10 cellular contexts compared by ENCODE assay signal in the genomic region with DNA sequence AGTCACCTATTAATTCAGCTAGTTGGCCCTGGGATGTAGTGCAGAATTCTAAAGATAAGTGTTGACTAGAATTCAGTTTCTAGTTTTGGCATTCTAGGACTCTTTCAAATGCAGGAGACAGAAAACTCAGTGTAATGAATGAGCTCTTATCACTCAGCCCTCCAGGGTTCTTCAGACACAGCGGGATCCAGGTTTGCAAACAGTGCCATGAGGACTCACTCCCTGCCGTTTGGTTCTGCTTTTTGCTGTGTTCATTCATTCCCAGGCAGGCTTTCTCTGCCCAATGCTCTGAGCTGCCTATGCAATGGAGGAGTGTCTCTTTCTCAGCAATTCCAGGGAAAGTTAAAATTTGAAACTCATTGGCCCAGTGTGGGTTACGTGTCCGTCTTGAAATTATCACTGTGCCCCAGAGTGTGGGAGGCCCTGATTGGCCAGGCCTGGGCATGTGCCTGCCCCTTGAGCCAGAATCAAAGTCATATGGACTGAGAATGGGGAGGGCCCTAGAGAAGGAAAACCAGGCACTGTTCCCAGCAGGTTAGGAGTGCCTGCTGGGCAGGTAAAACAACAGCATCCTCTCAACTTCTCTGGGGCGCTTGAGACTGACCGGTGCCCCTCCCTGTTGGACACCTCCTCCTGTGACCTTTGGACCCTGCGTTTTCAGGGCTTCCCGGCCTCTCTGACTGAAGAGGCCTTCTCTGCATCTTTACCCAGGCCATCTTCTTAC. TPM values are rescaled to one million over a fixed set of nuclear protein-coding genes. Genes with fewer than 3 reads are reported as not detected.
A peak's percentile ranks its signal among the peaks of the same experiment; 100 is the strongest.
DNase-seq lines count a peak whose midpoint lies in the region; ATAC-seq and TF ChIP-seq lines count a peak whose summit lies in the region.
"Had no signal": no experiment of that assay in that cellular context is flagged by ENCODE, and none has a peak within 500 bp of the region (broad histone marks: within the 10 kb centered on the region; RNA-seq: fewer than 3 reads in every experiment).

No MANE protein-coding gene starts in this region.

- DNase-seq in OCI-M1 (lab: John Stamatoyannopoulos, UW) (peak; percentile 66), stomach (peak; percentile 79), A172 (ENCODE audit: low spot score) (no peak)
- DNase-seq in activated CD8-positive, alpha-beta memory T cell treated with anti-CD3 and anti-CD28 coated beads for 24 hours: no peak
- DNase-seq: CD8-positive, alpha-beta T cell; NCI-H2227 treated with DMSO at 0.1 percent for 48 hours had no signal

- TF ChIP-seq EP300 in stomach (IDR thresholded peaks at IDR 0.05): no peak

- H3K27ac ChIP-seq in HEK293 (ENCODE audit: extremely low read depth, low read depth, low read length): no peak overlapping the region; the same call in 1 of the 2 replicates
- H3K27ac ChIP-seq in stomach: peak overlapping the region; percentile 73 to 95 (median 89)

- H3K36me3 ChIP-seq in HEK293 (ENCODE audit: control insufficient read depth in 2 of 2, insufficient read depth in 1 of 2, low read length in 2 of 2) (no peaks in the 10 kb centered on the region), stomach (peaks cover 0 to 10% (median 0%) of the 10 kb centered on the region in 4 donors)

- no peaks in the 10 kb centered on the region for H3K9me3 ChIP-seq in HEK293 (ENCODE audit: control insufficient read depth, insufficient read depth, low read depth, low read length)
- H3K9me3 ChIP-seq in iPS-18c (ENCODE audit: control insufficient read depth, insufficient read depth, low read length): no peaks in the 10 kb centered on the region
- no peaks in the 10 kb centered on the region for H3K9me3 ChIP-seq in stomach

- TF ChIP-seq POLR2A in stomach (IDR thresholded peaks at IDR 0.05): no peak

- H3K4me1 ChIP-seq in HEK293 (ENCODE audit: control insufficient read depth, insufficient read depth, low read length) (peaks cover 7% of the 10 kb centered on the region), stomach (peaks cover 49 to 85% (median 66%) of the 10 kb centered on the region in 4 donors)

- POLR2A ChIA-PET in HEK293 (lab: Yijun Ruan, JAX): no interaction called here

- intact Hi-C loops in stomach (cut with DNase I; ENCODE audit: low total_unique reads): loop anchor here (5.0 kb wide), 1 partner anchor 40 kb away; no protein-coding TSS in a partner anchor

- H3K27me3 ChIP-seq in stomach: no peaks in the 10 kb centered on the region

- WGBS in stomach, 5 donors: 38 to 57% (median 42%) methylated on average over 8 of the region's 8 CpGs

- no peak for ATAC-seq in HG03521 (IDR thresholded peaks at IDR 0.05; ENCODE audit: unreplicated experiment)
- ATAC-seq: CD8-positive, alpha-beta T cell had no signal

- TF ChIP-seq CTCF in HEK293 (tag by site-specific recombination; IDR thresholded peaks at IDR 0.05) (no peak), stomach (IDR thresholded peaks at IDR 0.05) (no peak)

- H3K4me3 ChIP-seq in HEK293 (ENCODE audit: low read depth, low read length): no peak overlapping the region
- H3K4me3 ChIP-seq in iPS-18c (ENCODE audit: insufficient read depth, low read depth, low read length): peak overlapping the region; percentile 15; the same call in 1 of the 2 replicates
- no peak overlapping the region for H3K4me3 ChIP-seq in stomach

- CTCF ChIA-PET in HEK293 (lab: Yijun Ruan, JAX): interaction anchor here (0.6 to 1.3 kb wide), 2 partner anchors 75 to 87 kb away, joined by 3 to 5 read pairs; no protein-coding TSS in a partner anchor

TF ChIP-seq in HEK293, 187 proteins besides CTCF, POLR2A, EP300 and RAD21 (continues in another document):
- TF ChIP-seq ZNF404 (tag by site-specific recombination; IDR thresholded peaks at IDR 0.05): no peak
- TF ChIP-seq ZBTB20 (tag by site-specific recombination; IDR thresholded peaks at IDR 0.05): no peak
- no peak for TF ChIP-seq PBX3 (CRISPR knock-in tag; IDR thresholded peaks at IDR 0.05)
- TF ChIP-seq ZNF2 (tag by site-specific recombination; IDR thresholded peaks at IDR 0.05): no peak
- TF ChIP-seq ZNF791 (tag by site-specific recombination; IDR thresholded peaks at IDR 0.05): no peak
- 0 out of 2 replicates have a peak, but pooled peaks have one; percentile 16 for TF ChIP-seq ZBTB48 (tag by site-specific recombination; IDR thresholded peaks at IDR 0.05)
- no peak for TF ChIP-seq ZNF146 (tag by site-specific recombination; IDR thresholded peaks at IDR 0.05)
- TF ChIP-seq ZNF544 (tag by site-specific recombination; IDR thresholded peaks at IDR 0.05): no peak
- TF ChIP-seq ZNF184 (tag by site-specific recombination; IDR thresholded peaks at IDR 0.05): no peak
- TF ChIP-seq KLF1 (tag by site-specific recombination; IDR thresholded peaks at IDR 0.05): no peak
- no peak for TF ChIP-seq ZNF707 (tag by site-specific recombination; IDR thresholded peaks at IDR 0.05)
- TF ChIP-seq ZEB2 (tag by site-specific recombination; IDR thresholded peaks at IDR 0.05): no peak
- no peak for TF ChIP-seq ZNF529 (tag by site-specific recombination; IDR thresholded peaks at IDR 0.05; ENCODE audit: insufficient replicate concordance)
- TF ChIP-seq ZBTB21 (tag by site-specific recombination; IDR thresholded peaks at IDR 0.05): no peak
- no peak for TF ChIP-seq KLF9 (tag by site-specific recombination; IDR thresholded peaks at IDR 0.05; ENCODE audit: low read depth)
- peak; percentile 71 for TF ChIP-seq ZNF341 (tag by site-specific recombination; IDR thresholded peaks at IDR 0.05; ENCODE audit: low read depth)
- TF ChIP-seq ZNF140 (tag by site-specific recombination; IDR thresholded peaks at IDR 0.05): no peak
- no peak for TF ChIP-seq ZNF610 (tag by site-specific recombination; IDR thresholded peaks at IDR 0.05; ENCODE audit: borderline replicate concordance)
- no peak for TF ChIP-seq ZNF362 (tag by site-specific recombination; IDR thresholded peaks at IDR 0.05)
- no peak for TF ChIP-seq ZNF350 (tag by site-specific recombination; IDR thresholded peaks at IDR 0.05)
- TF ChIP-seq ZFP41 (tag by site-specific recombination; IDR thresholded peaks at IDR 0.05; ENCODE audit: borderline replicate concordance): no peak
- no peak for TF ChIP-seq ZXDB (tag by site-specific recombination; IDR thresholded peaks at IDR 0.05)
- TF ChIP-seq ZBTB17 (tag by site-specific recombination; IDR thresholded peaks at IDR 0.05): peak; percentile 37; the same call in 1 of the 2 replicates
- peak; percentile 78; the same call in 1 of the 2 replicates for TF ChIP-seq ZNF24 (tag by site-specific recombination; IDR thresholded peaks at IDR 0.05)
- TF ChIP-seq ZNF530 (tag by site-specific recombination; IDR thresholded peaks at IDR 0.05; ENCODE audit: low read depth): no peak
- no peak for TF ChIP-seq ZSCAN18 (tag by site-specific recombination; IDR thresholded peaks at IDR 0.05)
- TF ChIP-seq, protein P1, sequence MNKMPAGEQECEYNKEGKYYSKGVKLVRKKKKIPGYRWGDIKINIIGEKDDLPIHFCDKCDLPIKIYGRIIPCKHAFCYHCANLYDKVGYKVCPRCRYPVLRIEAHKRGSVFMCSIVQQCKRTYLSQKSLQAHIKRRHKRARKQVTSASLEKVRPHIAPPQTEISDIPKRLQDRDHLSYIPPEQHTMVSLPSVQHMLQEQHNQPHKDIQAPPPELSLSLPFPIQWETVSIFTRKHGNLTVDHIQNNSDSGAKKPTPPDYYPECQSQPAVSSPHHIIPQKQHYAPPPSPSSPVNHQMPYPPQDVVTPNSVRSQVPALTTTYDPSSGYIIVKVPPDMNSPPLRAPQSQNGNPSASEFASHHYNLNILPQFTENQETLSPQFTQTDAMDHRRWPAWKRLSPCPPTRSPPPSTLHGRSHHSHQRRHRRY (tag by site-specific recombination; IDR thresholded peaks at IDR 0.05): no peak
- no peak for TF ChIP-seq HOXD13 (CRISPR knock-in tag; IDR thresholded peaks at IDR 0.05; ENCODE audit: borderline replicate concordance)
- TF ChIP-seq ZNF133 (tag by site-specific recombination; IDR thresholded peaks at IDR 0.05): no peak
- no peak for TF ChIP-seq ZNF514 (tag by site-specific recombination; IDR thresholded peaks at IDR 0.05)

RNA-seq across cellular contexts. Expression of gene TMEM51, which starts 43.4 kb away (rescaled TPM):
- 10 to 100 TPM in 4 of 5 donors, 1 to 10 TPM in 1; 1.2 to 32.2 (median 13.8) TPM for total RNA-seq in stomach
- polyA plus RNA-seq in stomach: 10 to 100 TPM; 13.6 to 18.2 (median 17.2) TPM
- 8.5 and 10.4 TPM in 2 replicates for total RNA-seq in A172 (2014; rRNA removed; shearing (Covaris generic))
- total RNA-seq: activated CD8-positive, alpha-beta memory T cell treated with anti-CD3 and anti-CD28 coated beads for 36 hours; CD8-positive, alpha-beta T cell had no signal

RNA-seq across cellular contexts. Expression of gene FHAD1, which starts 50.1 kb away (rescaled TPM):
- 1 to 10 TPM in 2 of 5 donors, under 1 TPM in 1, not detected in 2; 0.45 to 5.1 (median 2.9) TPM for total RNA-seq in stomach
- 1 to 10 TPM in 2 of 3 donors, under 1 TPM in 1; 0.38 to 1.7 (median 1.1) TPM for polyA plus RNA-seq in stomach
- 4.6 and 6.0 TPM in 2 replicates for total RNA-seq in A172 (2014; rRNA removed; shearing (Covaris generic))
- total RNA-seq: CD8-positive, alpha-beta T cell had no signal

Comparison
In these comparisons a context has a peak if more than half of its experiments do, and no peak if none do; other contexts are left out.
1. DNase-seq: peak in OCI-M1 (single experiment) and stomach (single experiment); none in A172 (single experiment) and activated CD8-positive, alpha-beta memory T cell treated with anti-CD3 and anti-CD28 coated beads for 24 hours (single experiment).